Comparison of ENCODE assay signal across 13 cellular contexts in the genomic region with DNA sequence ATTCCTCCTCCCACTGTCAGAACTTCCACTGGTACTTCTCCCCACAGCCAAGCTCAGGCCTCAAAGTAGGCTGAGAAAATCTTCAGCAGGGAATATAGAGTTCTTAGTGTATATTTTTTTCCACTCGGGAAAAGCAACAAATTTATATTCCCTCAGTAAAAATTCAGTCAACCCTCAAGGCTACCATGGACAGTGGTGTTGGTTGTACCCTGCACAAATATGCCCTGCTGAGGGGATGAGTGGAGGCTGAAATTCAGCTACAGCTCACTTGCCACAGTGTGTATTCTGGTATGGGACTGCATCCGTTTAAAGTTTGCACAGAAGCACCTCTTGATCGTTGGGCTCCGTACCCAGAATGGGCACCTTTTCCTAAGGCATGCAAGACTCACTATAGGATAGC.
"Had no signal": no experiment of that assay in that cellular context is flagged by ENCODE, and none has a peak within 500 bp of the region (broad histone marks: within the 10 kb centered on the region; RNA-seq: fewer than 3 reads in every experiment).

No MANE protein-coding gene starts in this region.

- H3K36me3 Mint-ChIP-seq: activated CD8-positive, alpha-beta memory T cell treated with anti-CD3 and anti-CD28 coated beads, Interleukin-2, amount 10 ng/mL, durations not matched to agents 7 days and 5 days; activated naive CD4-positive, alpha-beta T cell treated with anti-CD3 and anti-CD28 coated beads, Interleukin-2, amount 10 ng/mL, durations not matched to agents 7 days and 5 days had no signal

- H3K27me3 ChIP-seq: transverse colon had no signal

- DNase-seq: activated CD4-positive, alpha-beta T cell treated with anti-CD3 and anti-CD28 coated beads, Interleukin-2, amount 50 U/mL, for 48 hours; activated CD8-positive, alpha-beta memory T cell treated with anti-CD3 and anti-CD28 coated beads, Interleukin-2, amount 10 ng/mL, durations not matched to agents 7 days and 5 days; activated naive CD4-positive, alpha-beta T cell treated with anti-CD3 and anti-CD28 coated beads, Interleukin-2, amount 10 ng/mL, durations not matched to agents 7 days and 5 days; activated T-cell treated with anti-CD3 and anti-CD28 coated beads, Interleukin-2, amount 50 U/mL, for 1 hour; head of caudate nucleus; stimulated activated CD4-positive, alpha-beta T cell treated with anti-CD3 and anti-CD28 coated beads, Interleukin-4, amount 100 ng/mL, for 24 hours; stimulated activated naive CD4-positive, alpha-beta T cell treated with Interleukin-2 at 50 U/mL for 16 hours; substantia nigra had no signal

- ATAC-seq: activated CD8-positive, alpha-beta memory T cell treated with anti-CD3 and anti-CD28 coated beads, Interleukin-2, amount 10 ng/mL, durations not matched to agents 7 days and 5 days had no signal

- H2AFZ ChIP-seq: parathyroid adenoma had no signal

- H3K9ac ChIP-seq: parathyroid adenoma had no signal

- H3K27ac ChIP-seq: cardiac muscle cell, parathyroid adenoma, VCaP had no signal

- H3K9me3 Mint-ChIP-seq: activated naive CD4-positive, alpha-beta T cell treated with anti-CD3 and anti-CD28 coated beads, Interleukin-2, amount 10 ng/mL, durations not matched to agents 7 days and 5 days had no signal

- H3K36me3 ChIP-seq: cardiac muscle cell, transverse colon had no signal

- H3K27ac Mint-ChIP-seq: activated CD8-positive, alpha-beta memory T cell treated with anti-CD3 and anti-CD28 coated beads, Interleukin-2, amount 10 ng/mL, durations not matched to agents 7 days and 5 days; activated naive CD4-positive, alpha-beta T cell treated with anti-CD3 and anti-CD28 coated beads, Interleukin-2, amount 10 ng/mL, durations not matched to agents 7 days and 5 days had no signal

- H3K4me3 ChIP-seq: cardiac muscle cell, lung, transverse colon had no signal

- H3K9me3 ChIP-seq: transverse colon had no signal

- H3K79me2 ChIP-seq: parathyroid adenoma had no signal

- H3K4me3 Mint-ChIP-seq: activated CD8-positive, alpha-beta memory T cell treated with anti-CD3 and anti-CD28 coated beads, Interleukin-2, amount 10 ng/mL, durations not matched to agents 7 days and 5 days; activated naive CD4-positive, alpha-beta T cell treated with anti-CD3 and anti-CD28 coated beads, Interleukin-2, amount 10 ng/mL, durations not matched to agents 7 days and 5 days had no signal
